Comparison of ENCODE assay signal across 8 cellular contexts in the genomic region with DNA sequence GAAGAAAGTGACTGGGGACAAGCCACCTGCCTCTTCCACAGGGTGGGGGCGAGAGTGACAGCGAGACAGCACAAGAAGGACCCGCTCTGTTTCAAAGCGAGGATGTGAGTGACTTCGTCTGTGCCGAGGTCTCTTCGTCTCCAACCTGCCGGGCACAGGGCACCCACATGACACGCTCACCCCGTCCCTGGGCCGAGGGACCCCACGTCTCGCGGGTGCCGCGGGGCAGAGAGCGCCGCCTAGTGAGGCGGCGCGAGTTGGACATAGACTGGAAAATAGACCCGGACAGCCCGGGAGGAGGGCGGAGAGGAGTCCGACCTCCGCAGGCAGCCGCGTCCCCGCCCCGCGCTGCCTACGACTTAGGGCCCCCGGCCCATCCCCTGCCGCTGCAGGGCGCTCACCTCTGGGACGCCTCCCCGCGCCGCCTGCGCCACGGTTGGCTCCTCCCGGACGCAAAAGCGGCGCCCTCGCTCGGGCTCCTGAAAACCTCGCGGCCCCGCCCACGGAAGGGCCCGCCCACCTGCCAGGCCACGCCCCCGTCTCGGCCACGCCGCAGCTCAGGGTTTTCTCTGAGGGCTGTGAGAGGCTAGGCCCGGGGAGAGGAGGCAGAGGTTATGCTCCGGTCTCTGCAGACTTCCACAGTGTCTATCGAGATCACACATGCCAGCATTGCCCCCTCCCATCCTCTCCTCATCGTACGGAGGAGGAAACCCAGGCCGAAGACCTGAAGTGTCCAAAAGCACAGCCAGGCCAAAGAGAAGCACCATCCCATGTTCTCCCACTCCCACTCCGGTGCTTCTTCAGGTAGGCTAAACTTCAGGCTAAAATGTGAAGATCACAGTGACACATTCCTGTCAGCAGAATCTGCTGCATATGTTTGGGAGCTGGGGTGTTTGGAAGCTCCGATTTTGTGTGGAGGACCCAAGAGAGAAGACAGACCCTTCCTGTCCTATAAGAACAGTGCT. TPM values are rescaled to one million over a fixed set of nuclear protein-coding genes. Genes with fewer than 3 reads are reported as not detected.
DNase-seq lines count a peak whose midpoint lies in the region; ATAC-seq and TF ChIP-seq lines count a peak whose summit lies in the region.

TSS of gene TLR5 (minus strand) at position 454 of the 965 bp plus-strand sequence. CDS start 30,217 bp downstream, outside the sequence.

- H3K27ac ChIP-seq in right atrium auricular region, result peak within 1 kb of the TSS; percentile 61 to 63
- H3K27ac ChIP-seq in psoas muscle, result peak within 1 kb of the TSS; percentile 73
- H3K27ac ChIP-seq in uterus, result peak within 1 kb of the TSS; percentile 7 to 79

- no peaks in the 10 kb centered on the region for H3K27me3 ChIP-seq in right atrium auricular region
- H3K27me3 ChIP-seq in psoas muscle (ENCODE audit: insufficient read depth in 3 of 3, low read length in 2 of 3), result no peaks in the 10 kb centered on the region
- no peaks in the 10 kb centered on the region for H3K27me3 ChIP-seq in uterus

- H3K36me3 Mint-ChIP-seq in activated naive CD8-positive, alpha-beta T cell treated with anti-CD3 and anti-CD28 coated beads, Interleukin-2, amount 50 U/mL, for 24 hours (ENCODE audit: low read depth), result no peaks in the 10 kb centered on the region

- peak; percentile 60 for TF ChIP-seq CTCF in GM12864 (IDR thresholded peaks at IDR 0.05; ENCODE audit: low read depth, low read length, missing control alignments)
- TF ChIP-seq CTCF in right atrium auricular region (IDR thresholded peaks at IDR 0.05), result peak; percentile 70 to 80
- peak; percentile 59 for TF ChIP-seq CTCF in psoas muscle (IDR thresholded peaks at IDR 0.05)
- TF ChIP-seq CTCF in uterus (IDR thresholded peaks at IDR 0.05), result peak; percentile 37 to 88 (median 56)

- peak within 1 kb of the TSS; percentile 74 for H3K4me3 Mint-ChIP-seq in activated naive CD8-positive, alpha-beta T cell treated with anti-CD3 and anti-CD28 coated beads, Interleukin-2, amount 50 U/mL, for 24 hours

- peaks cover 0 to 21% of the 10 kb centered on the region in 2 donors for H3K4me1 ChIP-seq in right atrium auricular region
- peaks cover 20% of the 10 kb centered on the region for H3K4me1 ChIP-seq in psoas muscle
- no peaks in the 10 kb centered on the region for H3K4me1 ChIP-seq in uterus

- ATAC-seq in HG02588 (IDR thresholded peaks at IDR 0.05; ENCODE audit: unreplicated experiment) (peak; percentile 85), psoas muscle (peak; percentile 88 to 96 (median 91))
- ATAC-seq in activated naive CD8-positive, alpha-beta T cell treated with anti-CD3 and anti-CD28 coated beads, Interleukin-2, amount 50 U/mL, for 24 hours, result peak; percentile 88

- intact Hi-C loops in psoas muscle (cut with DNase I) (loop anchor here (10.0 kb wide), 2 partner anchors 202 to 222 kb away; partner anchors contain the start of gene SUSD4 (in 1 of the 2)), uterus (cut with DNase I; ENCODE audit: low total_unique reads) (no loop called here)

- no peaks in the 10 kb centered on the region for H3K36me3 ChIP-seq in right atrium auricular region
- H3K36me3 ChIP-seq in psoas muscle (ENCODE audit: insufficient read depth in 1 of 2, low read depth in 1 of 2), result no peaks in the 10 kb centered on the region
- no peaks in the 10 kb centered on the region for H3K36me3 ChIP-seq in uterus

- peak within 1 kb of the TSS; percentile 77 for H3K27ac Mint-ChIP-seq in activated naive CD8-positive, alpha-beta T cell treated with anti-CD3 and anti-CD28 coated beads, Interleukin-2, amount 50 U/mL, for 24 hours

- peak in 1 of 2 donors; percentile 49 for TF ChIP-seq POLR2A in uterus (IDR thresholded peaks at IDR 0.05)

- peaks cover 9% of the 10 kb centered on the region for H3K9me3 Mint-ChIP-seq in activated naive CD8-positive, alpha-beta T cell treated with anti-CD3 and anti-CD28 coated beads, Interleukin-2, amount 50 U/mL, for 24 hours

- no peaks in the 10 kb centered on the region for H3K27me3 Mint-ChIP-seq in activated naive CD8-positive, alpha-beta T cell treated with anti-CD3 and anti-CD28 coated beads, Interleukin-2, amount 50 U/mL, for 24 hours

- DNase-seq in GM12864 (ENCODE audit: low read depth), result peak; percentile 16
- peak; percentile 88 for DNase-seq in NCI-H1048 (lab: John Stamatoyannopoulos, UW)
- DNase-seq in T follicular helper cell (ENCODE audit: low read depth), result peak; percentile 77
- peak; percentile 91 for DNase-seq in activated naive CD8-positive, alpha-beta T cell treated with anti-CD3 and anti-CD28 coated beads, Interleukin-2, amount 50 U/mL, for 24 hours
- peak; percentile 84 for DNase-seq in right atrium auricular region (ENCODE audit: low spot score)
- peak; percentile 87 to 90 for DNase-seq in psoas muscle
- peak; percentile 82 to 91 for DNase-seq in uterus

- peaks cover 21% of the 10 kb centered on the region for H3K4me1 Mint-ChIP-seq in activated naive CD8-positive, alpha-beta T cell treated with anti-CD3 and anti-CD28 coated beads, Interleukin-2, amount 50 U/mL, for 24 hours

- H3K4me3 ChIP-seq in GM12864 (ENCODE audit: low read depth, low read length) (peak within 1 kb of the TSS; percentile 43), right atrium auricular region (peak within 1 kb of the TSS; percentile 59 to 67), psoas muscle (peak within 1 kb of the TSS; percentile 75), uterus (peak within 1 kb of the TSS; percentile 30 to 63)

- peaks cover 0 to 8% of the 10 kb centered on the region in 2 donors for H3K9me3 ChIP-seq in right atrium auricular region
- peaks cover 8% of the 10 kb centered on the region for H3K9me3 ChIP-seq in psoas muscle
- no peaks in the 10 kb centered on the region for H3K9me3 ChIP-seq in uterus

- WGBS in psoas muscle, 3 donors, result 8% methylated on average over 57 to 65 of the region's 65 CpGs

RNA-seq across cellular contexts. Expression of gene TLR5, which starts in this region (rescaled TPM):
- total RNA-seq in right atrium auricular region (1 to 10 TPM; 1.0 to 3.6 TPM), psoas muscle (1 to 10 TPM in 3 of 4 donors, under 1 TPM in 1; 0.80 to 3.1 (median 1.9) TPM), uterus (10 to 100 TPM in 1 of 4 donors, 1 to 10 TPM in 3; 7.6 to 16.4 (median 8.9) TPM)
- polyA plus RNA-seq in psoas muscle, result under 1 TPM; 0.20 to 0.75 (median 0.46) TPM

Comparison
In these comparisons a context has a peak if more than half of its experiments do, and no peak if none do; other contexts are left out.
1. Peak in every context shown above with its lines: DNase-seq, ATAC-seq, H3K4me3 ChIP-seq and H3K27ac ChIP-seq.
2. DNase-seq: peak in every context shown above with its lines; median percentile 91 in activated naive CD8-positive, alpha-beta T cell treated with anti-CD3 and anti-CD28 coated beads, Interleukin-2, amount 50 U/mL, for 24 hours; 88 in psoas muscle; 88 in NCI-H1048; 86 in uterus; 84 in right atrium auricular region; 77 in T follicular helper cell; 16 in GM12864.